17 cellular contexts compared by ENCODE assay signal in genomic region chr20:57482796-57483195, GRCh38. TPM values are rescaled to one million over a fixed set of nuclear protein-coding genes. Genes with fewer than 3 reads are reported as not detected.
DNase-seq lines count a peak whose midpoint lies in the region; ATAC-seq, FAIRE-seq and TF ChIP-seq lines count a peak whose summit lies in the region.
"Had no signal": no experiment of that assay in that cellular context is flagged by ENCODE, and none has a peak within 500 bp of the region (broad histone marks: within the 10 kb centered on the region; RNA-seq: fewer than 3 reads in every experiment).

No MANE protein-coding gene starts in this region.

- DNase-seq in activated CD8-positive, alpha-beta memory T cell treated with anti-CD3 and anti-CD28 coated beads for 24 hours: peak; percentile 21
- no peak for DNase-seq in activated CD8-positive, alpha-beta memory T cell treated with anti-CD3 and anti-CD28 coated beads, Interleukin-2, amount 50 U/mL, for 4 hours
- DNase-seq in Karpas-422: no peak
- DNase-seq in GM12878 (ENCODE audit: low read depth, low spot score): no peak
- DNase-seq in sciatic nerve (ENCODE audit: low spot score): peak; percentile 30
- no peak for DNase-seq in MV-4-11 (lab: John Stamatoyannopoulos, UW)
- no peak for DNase-seq in glomerular visceral epithelial cell (ENCODE audit: extremely low spot score)
- no peak for DNase-seq in kidney tubule cell (ENCODE audit: low spot score)
- DNase-seq: C1 segment of cervical spinal cord, DMS 273 treated with DMSO at 0.1 percent for 48 hours, EL, NCI-H146, NCI-H2081 treated with DMSO at 0.1 percent for 48 hours, NCI-H524 had no signal

- H3K9me2 ChIP-seq in Karpas-422 (replicated peaks; ENCODE audit: insufficient read depth, low read length): no peaks in the 10 kb centered on the region

- H3K27me3 ChIP-seq in Karpas-422 (ENCODE audit: low read length) (no peaks in the 10 kb centered on the region), GM12878 (replicated peaks in 1 of 2; ENCODE audit: control insufficient read depth in 2 of 2, insufficient read depth in 2 of 2, low read length in 1 of 2) (no peaks in the 10 kb centered on the region)

- H3K4me1 ChIP-seq in Karpas-422 (ENCODE audit: low read length) (peaks cover 66% of the 10 kb centered on the region), GM12878 (ENCODE audit: control insufficient read depth, insufficient read depth, low read length) (peaks cover 39% of the 10 kb centered on the region)

- H3K79me2 ChIP-seq in Karpas-422 (ENCODE audit: low read length) (peaks cover 41% of the 10 kb centered on the region), GM12878 (ENCODE audit: control insufficient read depth, insufficient read depth, low read length) (no peaks in the 10 kb centered on the region)

- H2AFZ ChIP-seq in Karpas-422 (ENCODE audit: low read length) (no peak overlapping the region), GM12878 (ENCODE audit: control insufficient read depth, low read depth, low read length) (peak overlapping the region; percentile 63)

- in situ Hi-C loops in GM12878 (cut with MboI): loop anchor here (5.0 kb wide), 1 partner anchor 80 kb away; no protein-coding TSS in a partner anchor

- H3K4me3 ChIP-seq in Karpas-422 (ENCODE audit: low read length) (peak overlapping the region; percentile 68), GM12878 (no peak overlapping the region)

- POLR2A ChIA-PET in GM12878 (lab: Charles Lee): interaction anchor here (1.0 to 3.8 kb wide), 9 partner anchors 9 to 92 kb away, joined by 3 to 35 read pairs (median 5); partner anchors contain the start of gene RBM38

- no peak for TF ChIP-seq CTCF in GM12878 (IDR thresholded peaks at IDR 0.05 in 2 of 3, conservative IDR thresholded peaks at IDR 0.05 in 1 of 3; ENCODE audit: control insufficient read depth in 2 of 3, extremely low read depth in 1 of 3, insufficient read depth in 1 of 3, low read depth in 3 of 3, low read length in 3 of 3)

- H3K36me3 ChIP-seq in Karpas-422 (ENCODE audit: insufficient read depth, low read length): peaks cover 39% of the 10 kb centered on the region
- H3K36me3 ChIP-seq in GM12878 (ENCODE audit: control insufficient read depth in 2 of 2, insufficient read depth in 2 of 2, low read length in 1 of 2): no peaks in the 10 kb centered on the region

- CTCF ChIA-PET in GM12878 (lab: Yijun Ruan, JAX): interaction anchor here (0.6 to 3.5 kb wide), 8 partner anchors 10 to 171 kb away, joined by 3 to 12 read pairs (median 5); no protein-coding TSS in a partner anchor

- H4K20me1 ChIP-seq in Karpas-422 (ENCODE audit: insufficient read depth, low read depth, low read length) (no peaks in the 10 kb centered on the region), GM12878 (ENCODE audit: control insufficient read depth, insufficient read depth) (no peaks in the 10 kb centered on the region)

- H3K4me2 ChIP-seq in Karpas-422 (ENCODE audit: low read depth, low read length, poor library complexity, severe bottlenecking) (peak overlapping the region; percentile 88), GM12878 (ENCODE audit: control insufficient read depth, insufficient read depth) (peak overlapping the region; percentile 55; the same call in 1 of the 2 replicates)

- H3K27ac ChIP-seq in Karpas-422 (ENCODE audit: low read length) (peak overlapping the region; percentile 100), GM12878 (ENCODE audit: control insufficient read depth, insufficient read depth) (peak overlapping the region; percentile 93)
- H3K27ac ChIP-seq: 22Rv1 had no signal

- 61% methylated on average over 6 of the region's 6 CpGs for WGBS in GM12878 (ENCODE audit: insufficient coverage, insufficient replicate concordance, low lambda C conversion rate, missing lambda C conversion rate)

- FAIRE-seq in GM12878 (lab: Jason Lieb, UNC): no peak
- FAIRE-seq: H54 had no signal

- no peak for TF ChIP-seq EP300 in GM12878 (IDR thresholded peaks at IDR 0.05; ENCODE audit: borderline replicate concordance in 1 of 2, control insufficient read depth in 1 of 2, low read depth in 2 of 2, low read length in 2 of 2)

- TSS peak; percentile 91 for BruUV-seq in GM12878 (replicated peaks; lab: Mats Ljungman, UMichigan)

- ATAC-seq in GM12878: no peak
- no peak for ATAC-seq in sciatic nerve

- H3K9ac ChIP-seq in Karpas-422 (ENCODE audit: low read length) (peak overlapping the region; percentile 99), GM12878 (ENCODE audit: control insufficient read depth, insufficient read depth, low read length) (peak overlapping the region; percentile 58)

- TF ChIP-seq RAD21 in GM12878 (IDR thresholded peaks at IDR 0.05; ENCODE audit: insufficient read depth, low read depth, low read length): no peak

- RAD21 ChIA-PET in GM12878 (lab: Charles Lee; ENCODE audit: unreplicated experiment): interaction anchor here (0.9 to 4.0 kb wide), 9 partner anchors 10 to 137 kb away, joined by 3 to 52 read pairs (median 10); partner anchors contain the start of genes RBM38 and ZBP1

- H3K9me3 ChIP-seq in Karpas-422 (ENCODE audit: low read length): peaks cover 13% of the 10 kb centered on the region
- H3K9me3 ChIP-seq in GM12878 (replicated peaks; ENCODE audit: control insufficient read depth, insufficient read depth, low read length): peaks cover 2% of the 10 kb centered on the region; the same call in 2 of the 3 replicates

- no peak for TF ChIP-seq POLR2A in GM12878 (IDR thresholded peaks at IDR 0.05; ENCODE audit: low read depth, low read length)

- SMC1A ChIA-PET in GM12878 (lab: Charles Lee; ENCODE audit: uncharacterized antibody, unreplicated experiment): interaction anchor here (0.7 to 3.9 kb wide), 10 partner anchors 10 to 101 kb away, joined by 3 to 49 read pairs (median 9); no protein-coding TSS in a partner anchor

- intact Hi-C loops in GM12878 (cut with micrococcal nuclease; ENCODE audit: unreplicated experiment): loop anchor here (1.0 to 2.0 kb wide), 3 partner anchors 50 to 94 kb away; no protein-coding TSS in a partner anchor
- intact Hi-C loops in sciatic nerve (cut with DNase I): loop anchor here (5.0 kb wide), 1 partner anchor 980 kb away; no protein-coding TSS in a partner anchor

TF ChIP-seq in GM12878, 131 proteins besides CTCF, POLR2A, EP300 and RAD21:
- TF ChIP-seq CBX5 (IDR thresholded peaks at IDR 0.05; ENCODE audit: low read depth) (0 out of 2 replicates have a peak, but pooled peaks have one; percentile 6), PAX5 (IDR thresholded peaks at IDR 0.05; ENCODE audit: borderline replicate concordance, low read depth, low read length) (no peak)

RNA-seq across cellular contexts. Expression of gene CTCFL, which starts 42.1 kb away (rescaled TPM):
- total RNA-seq in Karpas-422 (2014; rRNA removed; shearing (Covaris generic); ENCODE audit: low replicate concordance): not detected in 2 replicates
- not detected in 2 replicates for total RNA-seq in GM12878 (2013; cell fraction: nucleolus; rRNA removed)
- total RNA-seq in GM12878 (2014; rRNA removed) (not detected in 2 replicates), GM12878 (2014; rRNA removed; fragmentation: Illumina TruSeq; extraction: Trizol) (not detected in 2 replicates), GM12878 (2021) (0.08 and 0.10 TPM in 2 replicates), sciatic nerve (0.27 TPM)
- not detected for polyA plus RNA-seq in GM12878 (2011; ENCODE audit: low read depth)
- polyA plus RNA-seq in GM12878 (2011; rRNA removed) (0.03 TPM in 1 of 2 replicates, not detected in the other), GM12878 (2014; fragmentation: Illumina TruSeq; extraction: Trizol) (not detected in 2 replicates), GM12878 (2014; fragmentation: Nextera tagmentation; extraction: Ambion mirVana) (under 1 TPM; 0.06 to 0.09 TPM), GM12878 (2014; rRNA removed) (0.15 TPM in 1 of 2 replicates, not detected in the other), GM12878 (2016; fragmentation: Nextera tagmentation; extraction: Ambion mirVana) (under 1 TPM; 0.12 to 0.20 TPM)
- polyA plus RNA-seq in GM12878 (2011; cell fraction: cytosol; rRNA removed): 0.03 TPM in 1 of 2 replicates, not detected in the other
- not detected in 2 replicates for polyA plus RNA-seq in GM12878 (2011; cell fraction: nucleus; rRNA removed)
- 0.06 and 0.18 TPM in 2 replicates for polyA plus RNA-seq in GM12878 (2012)
- polyA minus RNA-seq in GM12878 (2011; rRNA and poly(A)+ RNA removed): 0.07 TPM in 1 of 2 replicates, not detected in the other
- polyA minus RNA-seq in GM12878 (2011; cell fraction: cytosol; rRNA and poly(A)+ RNA removed): not detected in 2 replicates
- polyA minus RNA-seq in GM12878 (2011; cell fraction: nucleus; rRNA and poly(A)+ RNA removed): not detected in 2 replicates
- total RNA-seq: LHCN-M2 had no signal

Comparison
In these comparisons a context has a peak if more than half of its experiments do, and no peak if none do; other contexts are left out.
1. DNase-seq: peak in activated CD8-positive, alpha-beta memory T cell treated with anti-CD3 and anti-CD28 coated beads for 24 hours (single experiment) and sciatic nerve (single experiment); none in activated CD8-positive, alpha-beta memory T cell treated with anti-CD3 and anti-CD28 coated beads, Interleukin-2, amount 50 U/mL, for 4 hours (single experiment), Karpas-422 (single experiment), GM12878 (single experiment), MV-4-11 (single experiment), glomerular visceral epithelial cell (single experiment) and kidney tubule cell (single experiment).